26 cellular contexts compared by ENCODE assay signal in genomic region chr9:121138973-121139372, GRCh38.
DNase-seq lines count a peak whose midpoint lies in the region; ATAC-seq, FAIRE-seq and TF ChIP-seq lines count a peak whose summit lies in the region.
"Had no signal": no experiment of that assay in that cellular context is flagged by ENCODE, and none has a peak within 500 bp of the region (broad histone marks: within the 10 kb centered on the region; RNA-seq: fewer than 3 reads in every experiment).

No MANE protein-coding gene starts in this region.

- WGBS in gastroesophageal sphincter (ENCODE audit: low coverage in 1 of 2), 2 donors, result 77 to 93% methylated on average over 3 of the region's 3 CpGs

- H3K27me3 ChIP-seq in bronchial epithelial cell (ENCODE audit: control insufficient read depth, insufficient read depth, low read length) (no peaks in the 10 kb centered on the region), gastroesophageal sphincter (no peaks in the 10 kb centered on the region)
- H3K27me3 ChIP-seq: BLaER1 treated with 17β-estradiol and CSF1 and Interleukin-3, amounts not matched to agents 10 nM and 100 nM; MG63; neutrophil had no signal

- H3K27ac ChIP-seq in gastroesophageal sphincter, result no peak overlapping the region
- H3K27ac ChIP-seq: BLaER1 treated with 17β-estradiol and CSF1 and Interleukin-3, amounts not matched to agents 10 nM and 100 nM; lower lobe of right lung; neutrophil; psoas muscle had no signal

- H3K36me3 ChIP-seq in bronchial epithelial cell (ENCODE audit: control insufficient read depth, insufficient read depth, low read length), result peaks cover 5% of the 10 kb centered on the region
- peaks cover 4 to 82% of the 10 kb centered on the region in 2 donors for H3K36me3 ChIP-seq in gastroesophageal sphincter

- peaks cover 32% of the 10 kb centered on the region for H3K4me1 Mint-ChIP-seq in activated naive CD4-positive, alpha-beta T cell treated with anti-CD3 and anti-CD28 coated beads, Interleukin-2, amount 50 U/mL, for 24 hours
- H3K4me1 Mint-ChIP-seq in activated naive CD4-positive, alpha-beta T cell treated with anti-CD3 and anti-CD28 coated beads for 36 hours (ENCODE audit: low read depth), result peaks cover 7% of the 10 kb centered on the region
- H3K4me1 Mint-ChIP-seq in stimulated activated memory B cell treated with anti-CD40 and anti-IgM and Interleukin-4, amounts not matched to agents 10 μg/mL and 1 μg/mL and 100 μg/mL, for 72 hours, result peaks cover 5% of the 10 kb centered on the region
- peaks cover 6 to 9% of the 10 kb centered on the region in 2 donors for H3K4me1 Mint-ChIP-seq in immature natural killer cell

- DNase-seq in activated naive CD4-positive, alpha-beta T cell treated with anti-CD3 and anti-CD28 coated beads for 36 hours, result no peak
- DNase-seq in LHCN-M2 (ENCODE audit: low read depth), result peak; percentile 37
- peak; percentile 12 for DNase-seq in bronchial epithelial cell (ENCODE audit: low read depth)
- DNase-seq in immature natural killer cell, result no peak
- DNase-seq: ACHN; activated CD4-positive, alpha-beta T cell treated with anti-CD3 and anti-CD28 coated beads, Interleukin-2, amount 10 ng/mL, durations not matched to agents 24 days and 14 days; activated CD8-positive, alpha-beta memory T cell treated with anti-CD3 and anti-CD28 coated beads, Interleukin-2, amount 10 ng/mL, durations not matched to agents 7 days and 5 days; activated naive CD8-positive, alpha-beta T cell treated with anti-CD3 and anti-CD28 coated beads for 36 hours; central memory CD4-positive, alpha-beta T cell; dermis blood vessel endothelial cell; GOT3; lower lobe of right lung; MG63; NCI-H2029 treated with DMSO at 0.1 percent for 48 hours; psoas muscle had no signal

- intact Hi-C loops in activated naive CD4-positive, alpha-beta T cell treated with anti-CD3 and anti-CD28 coated beads for 36 hours (cut with micrococcal nuclease), result no loop called here

- peak overlapping the region; percentile 51 for H3K27ac Mint-ChIP-seq in activated naive CD4-positive, alpha-beta T cell treated with anti-CD3 and anti-CD28 coated beads, Interleukin-2, amount 50 U/mL, for 24 hours
- no peak overlapping the region for H3K27ac Mint-ChIP-seq in activated naive CD4-positive, alpha-beta T cell treated with anti-CD3 and anti-CD28 coated beads for 36 hours
- peak overlapping the region; percentile 44 for H3K27ac Mint-ChIP-seq in stimulated activated memory B cell treated with anti-CD40 and anti-IgM and Interleukin-4, amounts not matched to agents 10 μg/mL and 1 μg/mL and 100 μg/mL, for 72 hours
- H3K27ac Mint-ChIP-seq in immature natural killer cell, result peak overlapping the region in 1 of 6 donors; percentile 43
- H3K27ac Mint-ChIP-seq: activated CD4-positive, alpha-beta T cell treated with anti-CD3 and anti-CD28 coated beads, Interleukin-2, amount 10 ng/mL, durations not matched to agents 24 days and 14 days; activated CD8-positive, alpha-beta memory T cell treated with anti-CD3 and anti-CD28 coated beads, Interleukin-2, amount 10 ng/mL, durations not matched to agents 7 days and 5 days; activated naive CD8-positive, alpha-beta T cell treated with anti-CD3 and anti-CD28 coated beads for 36 hours; activated T-helper 1 cell treated with anti-CD3 and anti-CD28 coated beads, Interleukin-12 subunit alpha, Interleukin-12 subunit beta, Interleukin-2, Interleukin-4 antibody, amounts not matched to agents 30 ng/mL and 10 ng/mL and 1 ng/mL, durations not matched to agents 14 hours and 24 hours and 36 hours had no signal

- TF ChIP-seq POLR2A in gastroesophageal sphincter (IDR thresholded peaks at IDR 0.05), result no peak

- no peak for FAIRE-seq in bronchial epithelial cell (lab: Jason Lieb, UNC)
- FAIRE-seq: astrocyte, endometrium, G401.6, RCC 7860 had no signal

- no peak for TF ChIP-seq EP300 in gastroesophageal sphincter (IDR thresholded peaks at IDR 0.05)

- no peak for ATAC-seq in stimulated activated memory B cell treated with anti-CD40 and anti-IgM and Interleukin-4, amounts not matched to agents 10 μg/mL and 1 μg/mL and 100 μg/mL, for 72 hours
- ATAC-seq in gastroesophageal sphincter (no peak), HG03025 (IDR thresholded peaks at IDR 0.05; ENCODE audit: low FRiP score, unreplicated experiment) (no peak)
- ATAC-seq: activated CD8-positive, alpha-beta memory T cell treated with anti-CD3 and anti-CD28 coated beads, Interleukin-2, amount 10 ng/mL, durations not matched to agents 7 days and 5 days; lower lobe of right lung; psoas muscle had no signal

- no peaks in the 10 kb centered on the region for H3K9me3 Mint-ChIP-seq in activated naive CD4-positive, alpha-beta T cell treated with anti-CD3 and anti-CD28 coated beads, Interleukin-2, amount 50 U/mL, for 24 hours
- no peaks in the 10 kb centered on the region for H3K9me3 Mint-ChIP-seq in activated naive CD4-positive, alpha-beta T cell treated with anti-CD3 and anti-CD28 coated beads for 36 hours
- no peaks in the 10 kb centered on the region for H3K9me3 Mint-ChIP-seq in stimulated activated memory B cell treated with anti-CD40 and anti-IgM and Interleukin-4, amounts not matched to agents 10 μg/mL and 1 μg/mL and 100 μg/mL, for 72 hours
- no peaks in the 10 kb centered on the region for H3K9me3 Mint-ChIP-seq in immature natural killer cell
- H3K9me3 Mint-ChIP-seq: activated CD4-positive, alpha-beta T cell treated with anti-CD3 and anti-CD28 coated beads, Interleukin-2, amount 10 ng/mL, durations not matched to agents 24 days and 14 days; activated naive CD8-positive, alpha-beta T cell treated with anti-CD3 and anti-CD28 coated beads for 36 hours; activated T-helper 1 cell treated with anti-CD3 and anti-CD28 coated beads, Interleukin-12 subunit alpha, Interleukin-12 subunit beta, Interleukin-2, Interleukin-4 antibody, amounts not matched to agents 30 ng/mL and 10 ng/mL and 1 ng/mL, durations not matched to agents 14 hours and 24 hours and 36 hours had no signal

- no peaks in the 10 kb centered on the region for H3K9me3 ChIP-seq in gastroesophageal sphincter
- H3K9me3 ChIP-seq: BLaER1 treated with 17β-estradiol and CSF1 and Interleukin-3, amounts not matched to agents 10 nM and 100 nM; lower lobe of right lung; MG63; neutrophil; psoas muscle had no signal

- CTCF ChIA-PET in activated naive CD4-positive, alpha-beta T cell treated with anti-CD3 and anti-CD28 coated beads for 36 hours (lab: Charles Lee), result interaction anchor here (0.8 to 1.4 kb wide), 2 partner anchors 17 to 30 kb away, joined by 3 read pairs; no protein-coding TSS in a partner anchor

- no peaks in the 10 kb centered on the region for H3K27me3 Mint-ChIP-seq in activated naive CD4-positive, alpha-beta T cell treated with anti-CD3 and anti-CD28 coated beads, Interleukin-2, amount 50 U/mL, for 24 hours
- no peaks in the 10 kb centered on the region for H3K27me3 Mint-ChIP-seq in activated naive CD4-positive, alpha-beta T cell treated with anti-CD3 and anti-CD28 coated beads for 36 hours (ENCODE audit: low read depth)
- no peaks in the 10 kb centered on the region for H3K27me3 Mint-ChIP-seq in stimulated activated memory B cell treated with anti-CD40 and anti-IgM and Interleukin-4, amounts not matched to agents 10 μg/mL and 1 μg/mL and 100 μg/mL, for 72 hours
- H3K27me3 Mint-ChIP-seq in immature natural killer cell (ENCODE audit: low read depth in 3 of 3), result no peaks in the 10 kb centered on the region
- H3K27me3 Mint-ChIP-seq: activated CD4-positive, alpha-beta T cell treated with anti-CD3 and anti-CD28 coated beads, Interleukin-2, amount 10 ng/mL, durations not matched to agents 24 days and 14 days; activated CD8-positive, alpha-beta memory T cell treated with anti-CD3 and anti-CD28 coated beads, Interleukin-2, amount 10 ng/mL, durations not matched to agents 7 days and 5 days; activated naive CD8-positive, alpha-beta T cell treated with anti-CD3 and anti-CD28 coated beads for 36 hours had no signal

- no peak overlapping the region for H3K4me3 Mint-ChIP-seq in activated naive CD4-positive, alpha-beta T cell treated with anti-CD3 and anti-CD28 coated beads, Interleukin-2, amount 50 U/mL, for 24 hours
- H3K4me3 Mint-ChIP-seq in activated naive CD4-positive, alpha-beta T cell treated with anti-CD3 and anti-CD28 coated beads for 36 hours, result no peak overlapping the region
- no peak overlapping the region for H3K4me3 Mint-ChIP-seq in stimulated activated memory B cell treated with anti-CD40 and anti-IgM and Interleukin-4, amounts not matched to agents 10 μg/mL and 1 μg/mL and 100 μg/mL, for 72 hours
- no peak overlapping the region for H3K4me3 Mint-ChIP-seq in immature natural killer cell
- H3K4me3 Mint-ChIP-seq: activated CD4-positive, alpha-beta T cell treated with anti-CD3 and anti-CD28 coated beads, Interleukin-2, amount 10 ng/mL, durations not matched to agents 24 days and 14 days; activated CD8-positive, alpha-beta memory T cell treated with anti-CD3 and anti-CD28 coated beads, Interleukin-2, amount 10 ng/mL, durations not matched to agents 7 days and 5 days; activated naive CD8-positive, alpha-beta T cell treated with anti-CD3 and anti-CD28 coated beads for 36 hours; activated T-helper 1 cell treated with anti-CD3 and anti-CD28 coated beads, Interleukin-12 subunit alpha, Interleukin-12 subunit beta, Interleukin-2, Interleukin-4 antibody, amounts not matched to agents 30 ng/mL and 10 ng/mL and 1 ng/mL, durations not matched to agents 14 hours and 24 hours and 36 hours had no signal

- TF ChIP-seq CTCF in bronchial epithelial cell (IDR thresholded peaks at IDR 0.05; ENCODE audit: insufficient read depth, low read length, severe bottlenecking) (no peak), gastroesophageal sphincter (IDR thresholded peaks at IDR 0.05) (no peak)

- no peaks in the 10 kb centered on the region for H3K4me1 ChIP-seq in gastroesophageal sphincter
- H3K4me1 ChIP-seq: BLaER1 treated with 17β-estradiol and CSF1 and Interleukin-3, amounts not matched to agents 10 nM and 100 nM; lower lobe of right lung; psoas muscle had no signal

- H3K4me3 ChIP-seq in bronchial epithelial cell (ENCODE audit: low read depth, low read length) (no peak overlapping the region), gastroesophageal sphincter (no peak overlapping the region)
- H3K4me3 ChIP-seq: BLaER1 treated with 17β-estradiol and CSF1 and Interleukin-3, amounts not matched to agents 10 nM and 100 nM; lower lobe of right lung; MG63; psoas muscle had no signal

- H3K36me3 Mint-ChIP-seq in activated naive CD4-positive, alpha-beta T cell treated with anti-CD3 and anti-CD28 coated beads, Interleukin-2, amount 50 U/mL, for 24 hours, result peaks cover 28% of the 10 kb centered on the region
- H3K36me3 Mint-ChIP-seq in activated naive CD4-positive, alpha-beta T cell treated with anti-CD3 and anti-CD28 coated beads for 36 hours (ENCODE audit: low read depth), result peaks cover 35% of the 10 kb centered on the region
- H3K36me3 Mint-ChIP-seq in stimulated activated memory B cell treated with anti-CD40 and anti-IgM and Interleukin-4, amounts not matched to agents 10 μg/mL and 1 μg/mL and 100 μg/mL, for 72 hours, result peaks cover 71% of the 10 kb centered on the region
- peaks cover 37 to 68% (median 54%) of the 10 kb centered on the region in 3 donors for H3K36me3 Mint-ChIP-seq in immature natural killer cell

Comparison
In these comparisons a context has a peak if more than half of its experiments do, and no peak if none do; other contexts are left out.
1. DNase-seq: peak in LHCN-M2 (single experiment) and bronchial epithelial cell (single experiment); none in activated naive CD4-positive, alpha-beta T cell treated with anti-CD3 and anti-CD28 coated beads for 36 hours (single experiment) and immature natural killer cell (0 of 3).